ENCODE assay signal across 12 cellular contexts in the genomic region with DNA sequence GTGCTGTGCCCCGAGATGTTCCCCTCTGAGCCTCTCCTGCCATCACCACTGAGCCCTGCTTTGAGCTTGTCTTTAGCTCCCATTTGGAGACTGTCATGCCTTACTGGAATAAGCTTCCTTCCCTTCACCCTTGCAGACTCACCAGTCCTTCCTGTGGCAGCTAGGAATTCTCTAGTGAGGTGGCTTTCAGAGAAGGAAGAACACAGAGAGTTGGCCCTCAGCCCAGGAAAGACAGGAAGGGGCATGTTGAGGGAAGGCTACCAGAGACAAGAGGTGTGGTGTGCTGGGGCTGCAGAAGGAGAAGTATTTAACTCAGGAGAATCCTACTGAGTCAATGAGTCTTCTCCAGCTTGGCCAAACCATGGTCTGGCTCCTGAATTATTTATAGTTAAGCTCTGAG.
DNase-seq lines count a peak whose midpoint lies in the region; ATAC-seq and FAIRE-seq lines count a peak whose summit lies in the region.
"Had no signal": no experiment of that assay in that cellular context is flagged by ENCODE, and none has a peak within 500 bp of the region (broad histone marks: within the 10 kb centered on the region; RNA-seq: fewer than 3 reads in every experiment).

No MANE protein-coding gene starts in this region.

- no peak overlapping the region for H3K23ac ChIP-seq in mesenchymal stem cell (ENCODE audit: low read length in 2 of 2)

- no peak overlapping the region for H3K4ac ChIP-seq in mesenchymal stem cell (ENCODE audit: low read depth in 1 of 2, low read length in 2 of 2)

- no peak overlapping the region for H3K14ac ChIP-seq in mesenchymal stem cell (ENCODE audit: low read length in 2 of 2)

- no peak overlapping the region for H2BK5ac ChIP-seq in mesenchymal stem cell (ENCODE audit: low read depth, low read length, poor library complexity, severe bottlenecking)

- H4K91ac ChIP-seq in mesenchymal stem cell (ENCODE audit: low read length): peak overlapping the region; percentile 65

- FAIRE-seq in frontal cortex (lab: Jason Lieb, UNC): no peak
- FAIRE-seq: D721Med had no signal

- no peak overlapping the region for H2BK12ac ChIP-seq in mesenchymal stem cell (ENCODE audit: low read length in 2 of 2)

- H3K27me3 ChIP-seq in MG63 (no peaks in the 10 kb centered on the region), mesenchymal stem cell (ENCODE audit: control insufficient read depth in 1 of 2, insufficient read depth in 1 of 2, low read length in 2 of 2) (no peaks in the 10 kb centered on the region)
- H3K27me3 ChIP-seq: body of pancreas, neural progenitor cell had no signal

- H3K9me3 ChIP-seq in MG63 (no peaks in the 10 kb centered on the region), mesenchymal stem cell (ENCODE audit: control insufficient read depth, low read length) (no peaks in the 10 kb centered on the region)
- H3K9me3 ChIP-seq: body of pancreas had no signal

- no peak overlapping the region for H2BK15ac ChIP-seq in mesenchymal stem cell (ENCODE audit: low read depth, poor library complexity, severe bottlenecking)

- H3K4me3 ChIP-seq in MG63 (no peak overlapping the region), mesenchymal stem cell (ENCODE audit: insufficient read depth in 1 of 2, low read depth in 1 of 2, low read length in 2 of 2) (no peak overlapping the region)
- H3K4me3 ChIP-seq: body of pancreas, neural progenitor cell had no signal

- WGBS in mesenchymal stem cell: 93% methylated on average over 1 of the region's 1 CpG

- H2AK5ac ChIP-seq in mesenchymal stem cell (ENCODE audit: low read length, severe bottlenecking): no peak overlapping the region

- no peak overlapping the region for H3K4me2 ChIP-seq in mesenchymal stem cell (ENCODE audit: low read length, poor library complexity, severe bottlenecking)
- H3K4me2 ChIP-seq: neural progenitor cell had no signal

- H2AFZ ChIP-seq in mesenchymal stem cell (ENCODE audit: low read depth, low read length): no peak overlapping the region
- H2AFZ ChIP-seq: neural progenitor cell had no signal

- peak; percentile 59 for DNase-seq in DMS79 (lab: John Stamatoyannopoulos, UW)
- DNase-seq in MG63: peak; percentile 76
- peak; percentile 50 for DNase-seq in astrocyte of the hippocampus (ENCODE audit: low read depth, low spot score)
- DNase-seq in mesenchymal stem cell: peak; percentile 59
- no peak for DNase-seq in frontal cortex (ENCODE audit: low spot score in 2 of 2)
- DNase-seq in NK-92 (lab: John Stamatoyannopoulos, UW; ENCODE audit: unreplicated experiment): no peak
- DNase-seq: NCI-H1092 had no signal

- H3K79me1 ChIP-seq in mesenchymal stem cell (replicated peaks; ENCODE audit: low read length, poor library complexity, severe bottlenecking): peaks cover 35% of the 10 kb centered on the region

- peak overlapping the region; percentile 47 to 63 for H3K18ac ChIP-seq in mesenchymal stem cell (ENCODE audit: low read depth in 1 of 2, low read length in 2 of 2)

- no peak for ATAC-seq in HG03460 (IDR thresholded peaks at IDR 0.05; ENCODE audit: unreplicated experiment)
- ATAC-seq in GM19467 (IDR thresholded peaks at IDR 0.05; ENCODE audit: unreplicated experiment): no peak
- ATAC-seq: body of pancreas had no signal

- peaks cover 28% of the 10 kb centered on the region for H3K4me1 ChIP-seq in mesenchymal stem cell (ENCODE audit: control insufficient read depth, insufficient read depth, low read depth, low read length)
- H3K4me1 ChIP-seq: neural progenitor cell had no signal

- peaks cover 74% of the 10 kb centered on the region for H3K36me3 ChIP-seq in MG63
- peaks cover 30 to 44% of the 10 kb centered on the region in 2 experiments for H3K36me3 ChIP-seq in mesenchymal stem cell (ENCODE audit: control insufficient read depth in 1 of 2, insufficient read depth in 2 of 2, low read depth in 1 of 2, low read length in 2 of 2)
- H3K36me3 ChIP-seq: neural progenitor cell had no signal

- no peak overlapping the region for H3K27ac ChIP-seq in mesenchymal stem cell (ENCODE audit: low read length, poor library complexity, severe bottlenecking)
- H3K27ac ChIP-seq: body of pancreas, neural progenitor cell had no signal

- H2BK120ac ChIP-seq in mesenchymal stem cell (ENCODE audit: low read depth, low read length): no peak overlapping the region

- H3K9ac ChIP-seq in mesenchymal stem cell (ENCODE audit: low read length): no peak overlapping the region
- H3K9ac ChIP-seq: neural progenitor cell had no signal

- H4K8ac ChIP-seq in mesenchymal stem cell (ENCODE audit: low read length): no peak overlapping the region

Comparison
In these comparisons a context has a peak if more than half of its experiments do, and no peak if none do; other contexts are left out.
1. DNase-seq: peak in DMS79 (single experiment), MG63 (single experiment), astrocyte of the hippocampus (single experiment) and mesenchymal stem cell (single experiment); none in frontal cortex (0 of 2) and NK-92 (single experiment).